16 cellular contexts compared by ENCODE assay signal in genomic region chr2:233674995-233675394, GRCh38. TPM values are rescaled to one million over a fixed set of nuclear protein-coding genes. Genes with fewer than 3 reads are reported as not detected.
A peak's percentile ranks its signal among the peaks of the same experiment; 100 is the strongest.
DNase-seq lines count a peak whose midpoint lies in the region; ATAC-seq and TF ChIP-seq lines count a peak whose summit lies in the region.
"Had no signal": no experiment of that assay in that cellular context is flagged by ENCODE, and none has a peak within 500 bp of the region (broad histone marks: within the 10 kb centered on the region; RNA-seq: fewer than 3 reads in every experiment).

No MANE protein-coding gene starts in this region.

- no peak overlapping the region for H3K4me3 Mint-ChIP-seq in glutamatergic neuron (ENCODE audit: unreplicated experiment)
- H3K4me3 Mint-ChIP-seq: activated naive CD8-positive, alpha-beta T cell had no signal

- H3K36me3 ChIP-seq in effector memory CD4-positive, alpha-beta T cell (ENCODE audit: control insufficient read depth, insufficient read depth, low read length) = no peaks in the 10 kb centered on the region
- no peaks in the 10 kb centered on the region for H3K36me3 ChIP-seq in body of pancreas (replicated peaks in 1 of 2; ENCODE audit: insufficient read depth in 1 of 2, low read depth in 2 of 2)
- H3K36me3 ChIP-seq: breast epithelium had no signal

- intact Hi-C loops in body of pancreas (cut with DNase I) = no loop called here

- H3K36me3 Mint-ChIP-seq in glutamatergic neuron (ENCODE audit: unreplicated experiment) = no peaks in the 10 kb centered on the region

- H3K9me3 ChIP-seq in effector memory CD4-positive, alpha-beta T cell (ENCODE audit: control insufficient read depth, low read length) = no peaks in the 10 kb centered on the region
- H3K9me3 ChIP-seq in body of pancreas = no peaks in the 10 kb centered on the region
- H3K9me3 ChIP-seq: breast epithelium had no signal

- 16 to 28% methylated on average over 4 of the region's 4 CpGs for WGBS in body of pancreas, 2 donors

- H3K27ac Mint-ChIP-seq in glutamatergic neuron (ENCODE audit: unreplicated experiment) = no peak overlapping the region
- H3K27ac Mint-ChIP-seq: activated naive CD8-positive, alpha-beta T cell had no signal

- peaks cover 9% of the 10 kb centered on the region for H3K4me1 Mint-ChIP-seq in glutamatergic neuron (ENCODE audit: low read depth, unreplicated experiment)

- DNase-seq in DMS 273 treated with DMSO at 0.1 percent for 48 hours (lab: John Stamatoyannopoulos, UW) (peak; percentile 27), NCI-H524 treated with DMSO at 0.1 percent for 48 hours (lab: John Stamatoyannopoulos, UW) (peak; percentile 62), glutamatergic neuron (no peak), body of pancreas (no peak)
- no peak for DNase-seq in effector memory CD4-positive, alpha-beta T cell
- no peak for DNase-seq in activated CD8-positive, alpha-beta memory T cell treated with anti-CD3 and anti-CD28 coated beads for 24 hours
- DNase-seq: activated CD4-positive, alpha-beta T cell treated with anti-CD3 and anti-CD28 coated beads, Interleukin-2, amount 50 U/mL, for 48 hours; activated T-cell treated with anti-CD3 and anti-CD28 coated beads, Interleukin-2, amount 50 U/mL, for 48 hours; DND-41; KG1; NCI-H446; stimulated activated CD4-positive, alpha-beta T cell treated with anti-CD3 and anti-CD28 coated beads, Interleukin-2, amount 100 ng/mL, for 48 hours had no signal

- no peak for TF ChIP-seq POLR2A in body of pancreas (IDR thresholded peaks at IDR 0.05)

- no peaks in the 10 kb centered on the region for H3K4me1 ChIP-seq in effector memory CD4-positive, alpha-beta T cell (ENCODE audit: control insufficient read depth, insufficient read depth, low read length, poor library complexity, severe bottlenecking)
- H3K4me1 ChIP-seq in body of pancreas = no peaks in the 10 kb centered on the region
- H3K4me1 ChIP-seq: breast epithelium had no signal

- ATAC-seq in body of pancreas = no peak
- ATAC-seq: left lobe of liver had no signal

- TF ChIP-seq CTCF in glutamatergic neuron (IDR thresholded peaks at IDR 0.05; ENCODE audit: partially characterized antibody, unreplicated experiment) (peak; percentile 60), body of pancreas (IDR thresholded peaks at IDR 0.05) (no peak)

- H3K27me3 Mint-ChIP-seq in glutamatergic neuron (ENCODE audit: unreplicated experiment) = no peaks in the 10 kb centered on the region

- no peaks in the 10 kb centered on the region for H3K9me3 Mint-ChIP-seq in glutamatergic neuron (ENCODE audit: unreplicated experiment)

- H3K27ac ChIP-seq in effector memory CD4-positive, alpha-beta T cell (ENCODE audit: insufficient read depth, low read length, poor library complexity, severe bottlenecking) = no peak overlapping the region
- no peak overlapping the region for H3K27ac ChIP-seq in body of pancreas
- H3K27ac ChIP-seq: breast epithelium had no signal

- no peak overlapping the region for H3K4me3 ChIP-seq in effector memory CD4-positive, alpha-beta T cell (ENCODE audit: insufficient read depth, low read depth, low read length, poor library complexity, severe bottlenecking)
- no peak overlapping the region for H3K4me3 ChIP-seq in body of pancreas
- H3K4me3 ChIP-seq: breast epithelium had no signal

- no peaks in the 10 kb centered on the region for H3K27me3 ChIP-seq in effector memory CD4-positive, alpha-beta T cell (replicated peaks; ENCODE audit: control insufficient read depth, insufficient read depth, low read length, poor library complexity, severe bottlenecking)
- no peaks in the 10 kb centered on the region for H3K27me3 ChIP-seq in body of pancreas
- H3K27me3 ChIP-seq: breast epithelium had no signal

RNA-seq across cellular contexts. Expression of gene UGT1A9, which starts 3.3 kb away (rescaled TPM):
- total RNA-seq in glutamatergic neuron (ENCODE audit: unreplicated experiment) (not detected), body of pancreas (not detected)
- total RNA-seq: breast epithelium, osteoblast had no signal

RNA-seq across cellular contexts. Expression of gene UGT1A7, which starts 6.7 kb away (rescaled TPM):
- total RNA-seq in glutamatergic neuron (ENCODE audit: unreplicated experiment) = not detected
- total RNA-seq in body of pancreas = not detected
- total RNA-seq: breast epithelium, osteoblast had no signal

RNA-seq across cellular contexts. Expression of gene UGT1A6, which starts 17.7 kb away (rescaled TPM):
- total RNA-seq in glutamatergic neuron (ENCODE audit: unreplicated experiment) (not detected), body of pancreas (under 1 TPM in 1 of 2 donors, not detected in 1; 0.33 TPM)
- total RNA-seq: breast epithelium, osteoblast had no signal

RNA-seq across cellular contexts. Expression of gene UGT1A5, which starts 37.7 kb away (rescaled TPM):
- total RNA-seq in glutamatergic neuron (ENCODE audit: unreplicated experiment) (not detected), body of pancreas (not detected)
- total RNA-seq: breast epithelium, osteoblast had no signal

RNA-seq across cellular contexts. Expression of gene UGT1A10, which starts 38.7 kb away (rescaled TPM):
- total RNA-seq in glutamatergic neuron (ENCODE audit: unreplicated experiment) (not detected), body of pancreas (under 1 TPM; 0.52 to 0.99 TPM)
- total RNA-seq: breast epithelium, osteoblast had no signal

Comparison
In these comparisons a context has a peak if more than half of its experiments do, and no peak if none do; other contexts are left out.
1. DNase-seq: peak in DMS 273 treated with DMSO at 0.1 percent for 48 hours (single experiment) and NCI-H524 treated with DMSO at 0.1 percent for 48 hours (single experiment); none in glutamatergic neuron (single experiment), effector memory CD4-positive, alpha-beta T cell (0 of 3), activated CD8-positive, alpha-beta memory T cell treated with anti-CD3 and anti-CD28 coated beads for 24 hours (single experiment) and body of pancreas (0 of 4).